Comparison of ENCODE assay signal across 8 cellular contexts in genomic region chr2:199659207-199659606, GRCh38.
DNase-seq lines count a peak whose midpoint lies in the region; ATAC-seq and TF ChIP-seq lines count a peak whose summit lies in the region.

No MANE protein-coding gene starts in this region.

- ATAC-seq in GM21360 (IDR thresholded peaks at IDR 0.05; ENCODE audit: unreplicated experiment), result no peak

- no peaks in the 10 kb centered on the region for H3K36me3 ChIP-seq in prostate gland

- no peak overlapping the region for H3K27ac Mint-ChIP-seq in immature natural killer cell

- 3% methylated on average over 39 of the region's 39 CpGs for WGBS in prostate gland

- intact Hi-C loops in prostate gland (cut with DNase I), result no loop called here

- H3K4me1 ChIP-seq in prostate gland (replicated peaks), result no peaks in the 10 kb centered on the region

- no peak overlapping the region for H3K27ac ChIP-seq in prostate gland

- peaks cover 7 to 36% (median 12%) of the 10 kb centered on the region in 6 donors for H3K9me3 Mint-ChIP-seq in immature natural killer cell

- H3K27me3 ChIP-seq in prostate gland (replicated peaks; ENCODE audit: insufficient read depth), result peaks cover 2% of the 10 kb centered on the region

- peaks cover 0 to 7% (median 2%) of the 10 kb centered on the region in 3 donors for H3K27me3 Mint-ChIP-seq in immature natural killer cell (ENCODE audit: low read depth in 3 of 3)

- H3K4me1 Mint-ChIP-seq in immature natural killer cell, result no peaks in the 10 kb centered on the region

- H3K36me3 Mint-ChIP-seq in immature natural killer cell, result peaks cover 0 to 6% (median 0%) of the 10 kb centered on the region in 3 donors

- DNase-seq in ACHN (peak; percentile 64), HK-2 (ENCODE audit: unreplicated experiment) (peak; percentile 39), astrocyte of the spinal cord (ENCODE audit: low read depth, low spot score) (peak; percentile 38), islet precursor cell (peak; percentile 71), prostate gland (ENCODE audit: low spot score) (no peak), immature natural killer cell (no peak)
- peak; percentile 39 for DNase-seq in stimulated activated CD8-positive, alpha-beta memory T cell treated with anti-CD3 and anti-CD28 coated beads, Interleukin-4, amount 100 ng/mL, for 48 hours

- TF ChIP-seq CTCF in astrocyte of the spinal cord (IDR thresholded peaks at IDR 0.05; ENCODE audit: low read depth, low read length) (no peak), prostate gland (IDR thresholded peaks at IDR 0.05) (no peak)

- peak overlapping the region; percentile 16 for H3K4me3 ChIP-seq in astrocyte of the spinal cord (ENCODE audit: low read depth, low read length)
- peak overlapping the region in 1 of 2 donors; percentile 15 for H3K4me3 ChIP-seq in prostate gland

- no peak for TF ChIP-seq POLR2A in prostate gland (IDR thresholded peaks at IDR 0.05)

- in situ Hi-C loops in ACHN (cut with HindIII; ENCODE audit: low pct_ligation_motif_present, low pct_unique_long_range_greater_than_20kb, low sequenced_read_pairs) (no loop called here), astrocyte of the spinal cord (cut with HindIII; ENCODE audit: low sequenced_read_pairs) (no loop called here)

- no peak overlapping the region for H3K4me3 Mint-ChIP-seq in immature natural killer cell

- no peaks in the 10 kb centered on the region for H3K9me3 ChIP-seq in prostate gland

Comparison
In these comparisons a context has a peak if more than half of its experiments do, and no peak if none do; other contexts are left out.
1. DNase-seq: peak in ACHN (single experiment), HK-2 (single experiment), astrocyte of the spinal cord (single experiment), islet precursor cell (single experiment) and stimulated activated CD8-positive, alpha-beta memory T cell treated with anti-CD3 and anti-CD28 coated beads, Interleukin-4, amount 100 ng/mL, for 48 hours (single experiment); none in prostate gland (single experiment) and immature natural killer cell (0 of 3).